In genomic region chr1:1627261-1627841, GRCh38 we compare ENCODE assay signal across 21 cellular contexts. TPM values are rescaled to one million over a fixed set of nuclear protein-coding genes. Genes with fewer than 3 reads are reported as not detected.
DNase-seq lines count a peak whose midpoint lies in the region; ATAC-seq and TF ChIP-seq lines count a peak whose summit lies in the region.
"Had no signal": no experiment of that assay in that cellular context is flagged by ENCODE, and none has a peak within 500 bp of the region (broad histone marks: within the 10 kb centered on the region; RNA-seq: fewer than 3 reads in every experiment).

No MANE protein-coding gene starts in this region.

- no peak overlapping the region for H3K27ac Mint-ChIP-seq in activated CD8-positive, alpha-beta memory T cell treated with anti-CD3 and anti-CD28 coated beads, Interleukin-2, amount 10 ng/mL, durations not matched to agents 7 days and 5 days
- H3K27ac Mint-ChIP-seq: activated B cell treated with CpG ODN at 0.5 μM for 24 hours; activated naive CD4-positive, alpha-beta T cell treated with anti-CD3 and anti-CD28 coated beads for 36 hours had no signal

- intact Hi-C loops in Panc1 (cut with micrococcal nuclease; ENCODE audit: unreplicated experiment) (no loop called here), psoas muscle (cut with DNase I) (no loop called here)

- H3K36me3 ChIP-seq in Panc1 (ENCODE audit: control insufficient read depth, insufficient read depth, low read length) (no peaks in the 10 kb centered on the region), psoas muscle (ENCODE audit: insufficient read depth in 1 of 2, low read depth in 1 of 2) (peaks cover 4 to 51% of the 10 kb centered on the region in 2 donors), MM.1S (replicated peaks; ENCODE audit: insufficient read depth, low read length) (no peaks in the 10 kb centered on the region)

- no peaks in the 10 kb centered on the region for H3K27me3 ChIP-seq in Panc1 (ENCODE audit: control insufficient read depth, insufficient read depth, low read length)
- peaks cover 0 to 2% (median 0%) of the 10 kb centered on the region in 3 donors for H3K27me3 ChIP-seq in psoas muscle (ENCODE audit: insufficient read depth in 3 of 3, low read length in 2 of 3)
- peaks cover 13% of the 10 kb centered on the region for H3K27me3 ChIP-seq in MM.1S (replicated peaks; ENCODE audit: insufficient read depth, low read length)

- peak; percentile 43 for DNase-seq in activated CD8-positive, alpha-beta memory T cell treated with anti-CD3 and anti-CD28 coated beads, Interleukin-2, amount 10 ng/mL, durations not matched to agents 7 days and 5 days
- DNase-seq in activated CD8-positive, alpha-beta memory T cell treated with anti-CD3 and anti-CD28 coated beads for 24 hours = no peak
- DNase-seq in Panc1 (ENCODE audit: low read depth, low spot score) (no peak), iPS-NIHi11 (ENCODE audit: low spot score) (peak; percentile 14), psoas muscle (peak; percentile 14 to 48), MM.1S (no peak), NCI-H1105 (lab: John Stamatoyannopoulos, UW) (no peak)
- DNase-seq: activated B cell treated with CpG ODN at 0.5 μM for 24 hours; activated naive CD4-positive, alpha-beta T cell treated with anti-CD3 and anti-CD28 coated beads for 36 hours; DMS79; effector CD4-positive, alpha-beta T cell; MV-4-11; NCI-H82; nucleus accumbens; SHP77; stimulated activated naive B cell treated with anti-CD40 and anti-IgM and Interleukin-4, amounts not matched to agents 10 μg/mL and 1 μg/mL and 100 μg/mL, for 72 hours; T-helper 2 cell had no signal

- no peak overlapping the region for H3K4me3 Mint-ChIP-seq in activated CD8-positive, alpha-beta memory T cell treated with anti-CD3 and anti-CD28 coated beads, Interleukin-2, amount 10 ng/mL, durations not matched to agents 7 days and 5 days
- H3K4me3 Mint-ChIP-seq: activated B cell treated with CpG ODN at 0.5 μM for 24 hours; activated naive CD4-positive, alpha-beta T cell treated with anti-CD3 and anti-CD28 coated beads for 36 hours; stimulated activated naive B cell treated with anti-CD40 and anti-IgM and Interleukin-4, amounts not matched to agents 10 μg/mL and 1 μg/mL and 100 μg/mL, for 72 hours had no signal

- WGBS in psoas muscle, 3 donors = 67 to 85% (median 81%) methylated on average over 18 to 38 of the region's 38 CpGs

- H2AFZ ChIP-seq in MM.1S (ENCODE audit: low read length) = no peak overlapping the region

- BruUV-seq in Panc1 (replicated peaks; lab: Mats Ljungman, UMichigan) = no TSS peak

- no peaks in the 10 kb centered on the region for H3F3A ChIP-seq in MM.1S (ENCODE audit: insufficient read depth, low read length)

- H3K27ac ChIP-seq in Panc1 (ENCODE audit: low read length) (no peak overlapping the region), psoas muscle (no peak overlapping the region), MM.1S (ENCODE audit: low read length) (no peak overlapping the region)
- H3K27ac ChIP-seq: body of pancreas, upper lobe of left lung had no signal

- H3K4me1 ChIP-seq in Panc1 (ENCODE audit: control insufficient read depth, insufficient read depth, low read length) (no peaks in the 10 kb centered on the region), psoas muscle (peaks cover 23% of the 10 kb centered on the region), MM.1S (ENCODE audit: low read length) (peaks cover 4% of the 10 kb centered on the region; the same call in 1 of the 2 replicates)

- peaks cover 2% of the 10 kb centered on the region for H3K36me3 Mint-ChIP-seq in activated CD8-positive, alpha-beta memory T cell treated with anti-CD3 and anti-CD28 coated beads, Interleukin-2, amount 10 ng/mL, durations not matched to agents 7 days and 5 days

- H3K9me3 ChIP-seq in Panc1 (ENCODE audit: control insufficient read depth, insufficient read depth, low read depth, low read length) (no peaks in the 10 kb centered on the region), psoas muscle (no peaks in the 10 kb centered on the region), MM.1S (replicated peaks; ENCODE audit: insufficient read depth, low read length) (no peaks in the 10 kb centered on the region)
- H3K9me3 ChIP-seq: body of pancreas, upper lobe of left lung had no signal

- H3K9me2 ChIP-seq in MM.1S (replicated peaks; ENCODE audit: insufficient read depth, low read length) = no peaks in the 10 kb centered on the region

- no peak overlapping the region for H3K4me2 ChIP-seq in MM.1S (ENCODE audit: low read depth, low read length)
- H3K4me2 ChIP-seq: smooth muscle cell had no signal

- peaks cover 4% of the 10 kb centered on the region for H3K4me1 Mint-ChIP-seq in activated CD8-positive, alpha-beta memory T cell treated with anti-CD3 and anti-CD28 coated beads, Interleukin-2, amount 10 ng/mL, durations not matched to agents 7 days and 5 days

- no peaks in the 10 kb centered on the region for H3K9me3 Mint-ChIP-seq in activated CD8-positive, alpha-beta memory T cell treated with anti-CD3 and anti-CD28 coated beads, Interleukin-2, amount 10 ng/mL, durations not matched to agents 7 days and 5 days (ENCODE audit: low read depth)
- H3K9me3 Mint-ChIP-seq: activated B cell treated with CpG ODN at 0.5 μM for 24 hours; activated naive CD4-positive, alpha-beta T cell treated with anti-CD3 and anti-CD28 coated beads for 36 hours had no signal

- H3K79me2 ChIP-seq in MM.1S (ENCODE audit: low read length) = no peaks in the 10 kb centered on the region

- H4K20me1 ChIP-seq in MM.1S (ENCODE audit: insufficient read depth, low read length) = no peaks in the 10 kb centered on the region

- POLR2A ChIA-PET in Panc1 (lab: Charles Lee) = no interaction called here

- ATAC-seq in activated CD8-positive, alpha-beta memory T cell treated with anti-CD3 and anti-CD28 coated beads, Interleukin-2, amount 10 ng/mL, durations not matched to agents 7 days and 5 days = no peak
- ATAC-seq in Panc1 (0 out of 2 replicates have a peak, but pooled peaks have one; percentile 15), psoas muscle (no peak), HG02973 (IDR thresholded peaks at IDR 0.05; ENCODE audit: unreplicated experiment) (no peak)
- ATAC-seq: body of pancreas; stimulated activated naive B cell treated with anti-CD40 and anti-IgM and Interleukin-4, amounts not matched to agents 10 μg/mL and 1 μg/mL and 100 μg/mL, for 72 hours had no signal

- H3K4me3 ChIP-seq in Panc1 (ENCODE audit: low read depth in 2 of 2, low read length in 2 of 2) = no peak overlapping the region
- no peak overlapping the region for H3K4me3 ChIP-seq in psoas muscle
- H3K4me3 ChIP-seq in MM.1S (ENCODE audit: low read length) = no peak overlapping the region
- H3K4me3 ChIP-seq: body of pancreas, smooth muscle cell, upper lobe of left lung had no signal

- in situ Hi-C loops in Panc1 (cut with HindIII; ENCODE audit: low pct_unique_long_range_greater_than_20kb, low sequenced_read_pairs) = no loop called here

- no peak overlapping the region for H3K9ac ChIP-seq in MM.1S (ENCODE audit: low read length)

- H3K27me3 Mint-ChIP-seq in activated CD8-positive, alpha-beta memory T cell treated with anti-CD3 and anti-CD28 coated beads, Interleukin-2, amount 10 ng/mL, durations not matched to agents 7 days and 5 days = peaks cover 5% of the 10 kb centered on the region

- TF ChIP-seq CTCF in Panc1 (IDR thresholded peaks at IDR 0.05) (no peak), psoas muscle (IDR thresholded peaks at IDR 0.05) (no peak), MM.1S (IDR thresholded peaks at IDR 0.05; ENCODE audit: low read length) (no peak)

- CTCF ChIA-PET in activated CD8-positive, alpha-beta memory T cell treated with anti-CD3 and anti-CD28 coated beads, Interleukin-2, amount 10 ng/mL, durations not matched to agents 7 days and 5 days (lab: Charles Lee) = interaction anchor here (4.0 kb wide), 1 partner anchor 12 kb away, joined by 30 read pairs; the partner anchor contains the start of gene MIB2
- CTCF ChIA-PET in Panc1 (lab: Charles Lee) = no interaction called here

RNA-seq across cellular contexts. Expression of gene MMP23B, which starts 4.6 kb away (rescaled TPM):
- total RNA-seq in activated CD8-positive, alpha-beta memory T cell treated with anti-CD3 and anti-CD28 coated beads, Interleukin-2, amount 10 ng/mL, durations not matched to agents 7 days and 5 days = 1 to 10 TPM in 1 of 2 experiments, under 1 TPM in 1; 0.79 to 1.2 TPM
- total RNA-seq in Panc1 (2021; ENCODE audit: unreplicated experiment) (5.0 TPM), psoas muscle (1 to 10 TPM in 1 of 4 donors, under 1 TPM in 2, not detected in 1; 0.32 to 1.8 (median 0.64) TPM)
- 4.7 TPM for polyA plus RNA-seq in Panc1 (2012; ENCODE audit: insufficient read length)
- under 1 TPM in 2 of 3 donors, not detected in 1; 0.25 to 0.29 TPM for polyA plus RNA-seq in psoas muscle

RNA-seq across cellular contexts. Expression of gene MIB2, which starts 12.1 kb away (rescaled TPM):
- total RNA-seq in activated CD8-positive, alpha-beta memory T cell treated with anti-CD3 and anti-CD28 coated beads, Interleukin-2, amount 10 ng/mL, durations not matched to agents 7 days and 5 days = 10 to 100 TPM; 40.0 to 48.3 TPM
- 74.5 TPM for total RNA-seq in Panc1 (2021; ENCODE audit: unreplicated experiment)
- polyA plus RNA-seq in Panc1 (2012; ENCODE audit: insufficient read length) = 92.4 TPM
- total RNA-seq in psoas muscle = 100 to 1,000 TPM in 1 of 4 donors, 10 to 100 TPM in 3; 66.5 to 106 (median 75.4) TPM
- polyA plus RNA-seq in psoas muscle = 10 to 100 TPM; 41.8 to 80.5 (median 78.7) TPM

RNA-seq across cellular contexts. Expression of gene FNDC10, which starts 27.4 kb away (rescaled TPM):
- 1 to 10 TPM; 3.1 to 4.4 TPM for total RNA-seq in activated CD8-positive, alpha-beta memory T cell treated with anti-CD3 and anti-CD28 coated beads, Interleukin-2, amount 10 ng/mL, durations not matched to agents 7 days and 5 days
- 16.2 TPM for total RNA-seq in Panc1 (2021; ENCODE audit: unreplicated experiment)
- 22.7 TPM for polyA plus RNA-seq in Panc1 (2012; ENCODE audit: insufficient read length)
- total RNA-seq in psoas muscle = under 1 TPM in 3 of 4 donors, not detected in 1; 0.44 to 0.89 (median 0.82) TPM
- under 1 TPM; 0.15 to 0.96 (median 0.34) TPM for polyA plus RNA-seq in psoas muscle

RNA-seq across cellular contexts. Expression of gene CDK11B, which starts 31.5 kb away (rescaled TPM):
- total RNA-seq in activated CD8-positive, alpha-beta memory T cell treated with anti-CD3 and anti-CD28 coated beads, Interleukin-2, amount 10 ng/mL, durations not matched to agents 7 days and 5 days = 10 to 100 TPM; 40.5 to 45.9 TPM
- total RNA-seq in Panc1 (2021; ENCODE audit: unreplicated experiment) (36.5 TPM), psoas muscle (10 to 100 TPM; 30.6 to 43.0 (median 36.4) TPM)
- 66.1 TPM for polyA plus RNA-seq in Panc1 (2012; ENCODE audit: insufficient read length)
- 10 to 100 TPM; 42.1 to 72.8 (median 55.2) TPM for polyA plus RNA-seq in psoas muscle

RNA-seq across cellular contexts. Expression of gene SSU72, which starts 52.7 kb away (rescaled TPM):
- 100 to 1,000 TPM; 114 to 132 TPM for total RNA-seq in activated CD8-positive, alpha-beta memory T cell treated with anti-CD3 and anti-CD28 coated beads, Interleukin-2, amount 10 ng/mL, durations not matched to agents 7 days and 5 days
- 217 TPM for total RNA-seq in Panc1 (2021; ENCODE audit: unreplicated experiment)
- 240 TPM for polyA plus RNA-seq in Panc1 (2012; ENCODE audit: insufficient read length)
- 100 to 1,000 TPM; 130 to 185 (median 167) TPM for total RNA-seq in psoas muscle
- polyA plus RNA-seq in psoas muscle = 100 to 1,000 TPM; 137 to 207 (median 192) TPM

Comparison
In these comparisons a context has a peak if more than half of its experiments do, and no peak if none do; other contexts are left out.
1. DNase-seq: peak in activated CD8-positive, alpha-beta memory T cell treated with anti-CD3 and anti-CD28 coated beads, Interleukin-2, amount 10 ng/mL, durations not matched to agents 7 days and 5 days (single experiment), iPS-NIHi11 (single experiment) and psoas muscle (2 of 2); none in activated CD8-positive, alpha-beta memory T cell treated with anti-CD3 and anti-CD28 coated beads for 24 hours (single experiment), Panc1 (single experiment), MM.1S (single experiment) and NCI-H1105 (single experiment).